Comparison of ENCODE assay signal across 22 cellular contexts in the genomic region with DNA sequence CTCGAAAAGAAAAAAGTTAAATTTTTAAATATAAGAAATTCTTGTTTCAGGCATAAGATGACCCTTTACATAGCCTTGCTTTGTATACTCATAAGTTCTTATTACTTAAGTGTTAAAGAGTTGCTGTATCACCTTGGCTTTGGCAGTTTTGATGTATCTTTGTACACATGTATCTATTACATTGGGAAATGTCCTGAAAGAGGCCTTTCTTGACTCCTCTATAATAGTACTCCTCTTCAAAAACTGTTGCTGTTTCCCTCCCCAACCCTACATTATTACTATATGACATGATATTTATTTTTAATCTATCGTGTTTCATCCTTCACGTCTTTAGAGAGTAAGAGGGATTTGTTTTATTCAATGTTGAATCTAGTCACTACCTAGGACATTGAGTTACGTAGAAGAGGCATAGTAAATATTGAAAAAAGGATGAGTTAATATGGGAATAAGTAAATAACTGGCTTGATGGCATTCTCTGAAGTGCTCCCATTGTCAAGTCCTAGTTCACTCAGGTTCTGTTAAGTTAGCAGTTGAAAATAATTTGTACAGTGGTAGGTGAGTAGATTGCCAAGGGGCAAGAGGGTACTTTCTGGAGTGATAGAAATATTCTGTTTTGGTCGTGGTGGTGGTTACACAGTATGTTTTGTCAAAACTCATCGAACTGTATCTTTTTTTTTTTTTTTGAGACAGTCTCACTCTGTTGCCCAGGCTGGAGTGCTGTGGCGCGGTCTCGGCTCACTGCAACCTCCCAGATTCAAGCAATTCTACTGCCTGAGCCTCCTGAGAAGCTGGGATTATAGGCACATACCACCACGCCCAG. TPM values are rescaled to one million over a fixed set of nuclear protein-coding genes. Genes with fewer than 3 reads are reported as not detected.
DNase-seq lines count a peak whose midpoint lies in the region; ATAC-seq, FAIRE-seq and TF ChIP-seq lines count a peak whose summit lies in the region.
"Had no signal": no experiment of that assay in that cellular context is flagged by ENCODE, and none has a peak within 500 bp of the region (broad histone marks: within the 10 kb centered on the region; RNA-seq: fewer than 3 reads in every experiment).

No MANE protein-coding gene starts in this region.

- 91% methylated on average over 10 of the region's 10 CpGs for WGBS in HepG2 (ENCODE audit: low lambda C conversion rate)

- peaks cover 44% of the 10 kb centered on the region for H3K36me3 ChIP-seq in left ventricle myocardium inferior
- peaks cover 21% of the 10 kb centered on the region for H3K36me3 ChIP-seq in right atrium auricular region
- H3K36me3 ChIP-seq in Panc1 (ENCODE audit: control insufficient read depth, insufficient read depth, low read length), result peaks cover 20% of the 10 kb centered on the region
- peaks cover 5 to 32% of the 10 kb centered on the region in 2 experiments; a peak in 4 of 5 replicates for H3K36me3 ChIP-seq in HepG2 (replicated peaks in 1 of 2; ENCODE audit: control insufficient read depth in 1 of 2, insufficient read depth in 2 of 2, low read length in 2 of 2)

- TF ChIP-seq CTCF in left ventricle myocardium inferior (IDR thresholded peaks at IDR 0.05; ENCODE audit: borderline replicate concordance) (no peak), right atrium auricular region (IDR thresholded peaks at IDR 0.05) (no peak), Panc1 (IDR thresholded peaks at IDR 0.05) (no peak), HepG2 (CRISPR knock-in tag; IDR thresholded peaks at IDR 0.05) (no peak)

- in situ Hi-C loops in Panc1 (cut with HindIII; ENCODE audit: low pct_unique_long_range_greater_than_20kb, low sequenced_read_pairs) (no loop called here), HepG2 (cut with HindIII; ENCODE audit: extremely low pct_ligation_motif_present, low pct_unique_long_range_greater_than_20kb) (no loop called here)

- no peak overlapping the region for H3K4me3 ChIP-seq in left ventricle myocardium inferior
- no peak overlapping the region for H3K4me3 ChIP-seq in right atrium auricular region
- no peak overlapping the region for H3K4me3 ChIP-seq in Panc1 (ENCODE audit: low read depth in 2 of 2, low read length in 2 of 2)
- H3K4me3 ChIP-seq in HepG2 (replicated peaks in 1 of 3; ENCODE audit: insufficient read depth in 1 of 3, low read depth in 2 of 3, low read length in 3 of 3), result no peak overlapping the region
- H3K4me3 ChIP-seq: esophagus squamous epithelium, heart left ventricle, mucosa of descending colon had no signal

- H3K27ac ChIP-seq in left ventricle myocardium inferior (replicated peaks) (peak overlapping the region; percentile 43), right atrium auricular region (no peak overlapping the region), Panc1 (ENCODE audit: low read length) (no peak overlapping the region), HepG2 (ENCODE audit: extremely low read length, insufficient read depth, low read length) (no peak overlapping the region)
- H3K27ac ChIP-seq: KMS-11, parathyroid adenoma had no signal

- peak overlapping the region; percentile 8 to 59 for H3K4me3 Mint-ChIP-seq in stimulated activated naive B cell treated with anti-CD40 and anti-IgM and Interleukin-4, amounts not matched to agents 10 μg/mL and 1 μg/mL and 100 μg/mL, for 72 hours
- H3K4me3 Mint-ChIP-seq: activated CD4-positive, alpha-beta memory T cell treated with anti-CD3 and anti-CD28 coated beads, Interleukin-2, amount 10 ng/mL, durations not matched to agents 7 days and 5 days had no signal

- H3K9me3 Mint-ChIP-seq in stimulated activated naive B cell treated with anti-CD40 and anti-IgM and Interleukin-4, amounts not matched to agents 10 μg/mL and 1 μg/mL and 100 μg/mL, for 72 hours, result no peaks in the 10 kb centered on the region
- H3K9me3 Mint-ChIP-seq: activated CD4-positive, alpha-beta memory T cell treated with anti-CD3 and anti-CD28 coated beads, Interleukin-2, amount 10 ng/mL, durations not matched to agents 7 days and 5 days had no signal

- ATAC-seq in Panc1, result no peak
- no peak for ATAC-seq in HepG2
- peak; percentile 84 to 89 for ATAC-seq in stimulated activated naive B cell treated with anti-CD40 and anti-IgM and Interleukin-4, amounts not matched to agents 10 μg/mL and 1 μg/mL and 100 μg/mL, for 72 hours (replicated peaks)
- ATAC-seq in GM18505 (IDR thresholded peaks at IDR 0.05; ENCODE audit: unreplicated experiment), result no peak
- ATAC-seq: mucosa of descending colon had no signal

- CTCF ChIA-PET in Panc1 (lab: Charles Lee) (no interaction called here), HepG2 (lab: Yijun Ruan, JAX; ENCODE audit: low intra/inter-chr PET ratio, low total read pairs) (no interaction called here)

- peaks cover 95% of the 10 kb centered on the region for H3K79me2 ChIP-seq in HepG2 (ENCODE audit: insufficient read depth, low read length)

- no peak for DNase-seq in left ventricle myocardium inferior
- no peak for DNase-seq in right atrium auricular region (ENCODE audit: low spot score)
- no peak for DNase-seq in Panc1 (ENCODE audit: low read depth, low spot score)
- no peak for DNase-seq in HepG2 (ENCODE audit: low spot score)
- DNase-seq in stimulated activated naive B cell treated with anti-CD40 and anti-IgM and Interleukin-4, amounts not matched to agents 10 μg/mL and 1 μg/mL and 100 μg/mL, for 72 hours, result no peak
- DNase-seq in ecto neural progenitor cell (ENCODE audit: low spot score), result no peak
- DNase-seq in NAMALWA (ENCODE audit: low spot score), result no peak
- DNase-seq: activated CD4-positive, alpha-beta memory T cell treated with anti-CD3 and anti-CD28 coated beads, Interleukin-2, amount 10 ng/mL, durations not matched to agents 7 days and 5 days; activated effector memory CD4-positive, alpha-beta T cell treated with anti-CD3 and anti-CD28 coated beads, Interleukin-2, amount 50 U/mL, for 16 hours; cortex of kidney; esophagus squamous epithelium; heart left ventricle; mucosa of descending colon; NCI-H1417 treated with DMSO at 0.1 percent for 48 hours; NCI-H345; SK-N-SH; stimulated activated CD4-positive, alpha-beta T cell treated with anti-CD3 and anti-CD28 coated beads, Interleukin-12 subunit alpha, Interleukin-12 subunit beta, amount 100 ng/mL, for 4 hours had no signal

- H3K4me1 ChIP-seq in left ventricle myocardium inferior (peaks cover 98% of the 10 kb centered on the region), right atrium auricular region (peaks cover 0 to 78% of the 10 kb centered on the region in 2 donors), Panc1 (ENCODE audit: control insufficient read depth, insufficient read depth, low read length) (0 out of 2 replicates have a peak, but pooled peaks cover 4% of the 10 kb centered on the region), HepG2 (ENCODE audit: insufficient read depth, low read length) (peaks cover 81% of the 10 kb centered on the region)

- intact Hi-C loops in left ventricle myocardium inferior (cut with micrococcal nuclease) (no loop called here), Panc1 (cut with micrococcal nuclease; ENCODE audit: unreplicated experiment) (no loop called here), HepG2 (cut with micrococcal nuclease; ENCODE audit: unreplicated experiment) (no loop called here)

- no peak overlapping the region for H3K4me2 ChIP-seq in HepG2 (ENCODE audit: low read depth, low read length)
- H3K4me2 ChIP-seq: KMS-11, SK-N-SH had no signal

- BruUV-seq in Panc1 (replicated peaks; lab: Mats Ljungman, UMichigan), result TSS peak; percentile 21
- BruUV-seq in HepG2 (replicated peaks; lab: Mats Ljungman, UMichigan), result no TSS peak

- FAIRE-seq in HepG2 (lab: Jason Lieb, UNC), result no peak
- FAIRE-seq: keratinocyte, TTC549 had no signal

- no peak overlapping the region for H3K9ac ChIP-seq in HepG2 (ENCODE audit: insufficient read depth, low read depth, low read length)
- H3K9ac ChIP-seq: KMS-11, parathyroid adenoma, SK-N-SH had no signal

- TF ChIP-seq RAD21 in HepG2 (CRISPR knock-in tag; IDR thresholded peaks at IDR 0.05), result no peak

- no peaks in the 10 kb centered on the region for H3K9me3 ChIP-seq in left ventricle myocardium inferior (replicated peaks)
- H3K9me3 ChIP-seq in right atrium auricular region, result no peaks in the 10 kb centered on the region
- no peaks in the 10 kb centered on the region for H3K9me3 ChIP-seq in Panc1 (ENCODE audit: control insufficient read depth, insufficient read depth, low read depth, low read length)
- H3K9me3 ChIP-seq in HepG2 (ENCODE audit: low read length), result no peaks in the 10 kb centered on the region
- H3K9me3 ChIP-seq: esophagus squamous epithelium, heart left ventricle, mucosa of descending colon, SK-N-SH had no signal

- POLR2A ChIA-PET in Panc1 (lab: Charles Lee), result no interaction called here
- POLR2A ChIA-PET in HepG2 (lab: Yijun Ruan, JAX), result interaction anchor here (1.7 to 3.2 kb wide), 2 partner anchors 8 kb away, joined by 8 to 21 read pairs; partner anchors contain the start of gene THRAP3

- peaks cover 56% of the 10 kb centered on the region for H4K20me1 ChIP-seq in HepG2 (ENCODE audit: insufficient read depth, low read length)

- H3K4me1 Mint-ChIP-seq in stimulated activated naive B cell treated with anti-CD40 and anti-IgM and Interleukin-4, amounts not matched to agents 10 μg/mL and 1 μg/mL and 100 μg/mL, for 72 hours, result peaks cover 17 to 80% of the 10 kb centered on the region in 2 donors

- H3K27me3 Mint-ChIP-seq in stimulated activated naive B cell treated with anti-CD40 and anti-IgM and Interleukin-4, amounts not matched to agents 10 μg/mL and 1 μg/mL and 100 μg/mL, for 72 hours, result no peaks in the 10 kb centered on the region
- H3K27me3 Mint-ChIP-seq: activated CD4-positive, alpha-beta memory T cell treated with anti-CD3 and anti-CD28 coated beads, Interleukin-2, amount 10 ng/mL, durations not matched to agents 7 days and 5 days had no signal

- no peak for TF ChIP-seq EP300 in HepG2 (IDR thresholded peaks at IDR 0.05; ENCODE audit: low read depth in 2 of 2, low read length in 2 of 2)
- TF ChIP-seq EP300 in HepG2 (CRISPR knock-in tag; IDR thresholded peaks at IDR 0.05; ENCODE audit: borderline replicate concordance), result no peak

- H3K36me3 Mint-ChIP-seq in stimulated activated naive B cell treated with anti-CD40 and anti-IgM and Interleukin-4, amounts not matched to agents 10 μg/mL and 1 μg/mL and 100 μg/mL, for 72 hours, result peaks cover 35 to 48% of the 10 kb centered on the region in 2 donors

- TF ChIP-seq POLR2A in HepG2 (IDR thresholded peaks at IDR 0.05; ENCODE audit: insufficient read depth in 1 of 2, low read depth in 2 of 2, low read length in 2 of 2) (no peak), GM18505 (IDR thresholded peaks at IDR 0.05; ENCODE audit: borderline replicate concordance, extremely low read depth, insufficient read depth, insufficient read length) (no peak)

- H3K27ac Mint-ChIP-seq in stimulated activated naive B cell treated with anti-CD40 and anti-IgM and Interleukin-4, amounts not matched to agents 10 μg/mL and 1 μg/mL and 100 μg/mL, for 72 hours, result peak overlapping the region; percentile 75
- H3K27ac Mint-ChIP-seq: activated CD4-positive, alpha-beta memory T cell treated with anti-CD3 and anti-CD28 coated beads, Interleukin-2, amount 10 ng/mL, durations not matched to agents 7 days and 5 days had no signal

- no peak overlapping the region for H2AFZ ChIP-seq in HepG2 (ENCODE audit: low read length)
- H2AFZ ChIP-seq: parathyroid adenoma had no signal

- H3K27me3 ChIP-seq in left ventricle myocardium inferior (ENCODE audit: low read depth), result no peaks in the 10 kb centered on the region
- no peaks in the 10 kb centered on the region for H3K27me3 ChIP-seq in right atrium auricular region
- no peaks in the 10 kb centered on the region for H3K27me3 ChIP-seq in Panc1 (ENCODE audit: control insufficient read depth, insufficient read depth, low read length)
- H3K27me3 ChIP-seq in HepG2 (ENCODE audit: control insufficient read depth in 1 of 2, insufficient read depth in 2 of 2, low read length in 2 of 2), result no peaks in the 10 kb centered on the region
- H3K27me3 ChIP-seq: esophagus squamous epithelium, heart left ventricle had no signal

RNA-seq across cellular contexts. Expression of gene THRAP3, which starts 8.2 kb away (rescaled TPM):
- total RNA-seq in left ventricle myocardium inferior (59.0 TPM), right atrium auricular region (10 to 100 TPM; 64.3 to 66.4 TPM), Panc1 (2021; ENCODE audit: unreplicated experiment) (114 TPM), HepG2 (2016; rRNA removed; fragmentation: Illumina TruSeq; extraction: Trizol) (92.6 and 127 TPM in 2 replicates)
- 54.8 TPM for polyA plus RNA-seq in Panc1 (2012; ENCODE audit: insufficient read length)
- total RNA-seq in HepG2 (2016; cell fraction: cytosol; rRNA removed; fragmentation: Illumina TruSeq; extraction: Trizol; ENCODE audit: low read depth), result 4.4 and 4.8 TPM in 2 replicates
- total RNA-seq in HepG2 (2016; cell fraction: insoluble cytoplasmic fraction; rRNA removed; fragmentation: Illumina TruSeq; extraction: Trizol), result 91.8 and 120 TPM in 2 replicates
- 17.0 and 19.1 TPM in 2 replicates for total RNA-seq in HepG2 (2016; cell fraction: membrane; rRNA removed; fragmentation: Illumina TruSeq; extraction: Trizol)
- total RNA-seq in HepG2 (2016; cell fraction: nucleus; rRNA removed; fragmentation: Illumina TruSeq; extraction: Trizol), result 65.3 and 66.9 TPM in 2 replicates
- polyA plus RNA-seq in HepG2 (2011; rRNA removed), result 45.0 and 48.3 TPM in 2 replicates
- 24.6 and 36.8 TPM in 2 replicates for polyA plus RNA-seq in HepG2 (2011; cell fraction: cytosol; rRNA removed)
- polyA plus RNA-seq in HepG2 (2011; cell fraction: nucleus; rRNA removed), result 24.7 and 31.6 TPM in 2 replicates
- 42.6 and 51.5 TPM in 2 replicates for polyA plus RNA-seq in HepG2 (2012)
- polyA plus RNA-seq in HepG2 (2016; cell fraction: cytosol; fragmentation: Illumina TruSeq; extraction: Trizol; ENCODE audit: low read depth), result 2.2 and 2.7 TPM in 2 replicates
- polyA plus RNA-seq in HepG2 (2016; cell fraction: insoluble cytoplasmic fraction; fragmentation: Illumina TruSeq; extraction: Trizol; ENCODE audit: low read depth), result 84.9 and 85.0 TPM in 2 replicates
- 6.4 and 7.9 TPM in 2 replicates for polyA plus RNA-seq in HepG2 (2016; cell fraction: membrane; fragmentation: Illumina TruSeq; extraction: Trizol; ENCODE audit: low read depth)
- polyA plus RNA-seq in HepG2 (2016; cell fraction: nucleus; fragmentation: Illumina TruSeq; extraction: Trizol; ENCODE audit: insufficient read depth, low read depth), result 72.6 and 82.4 TPM in 2 replicates
- polyA minus RNA-seq in HepG2 (2011; rRNA and poly(A)+ RNA removed; ENCODE audit: low replicate concordance), result 52.7 and 91.8 TPM in 2 replicates
- 53.5 and 56.4 TPM in 2 replicates for polyA minus RNA-seq in HepG2 (2011; cell fraction: cytosol; rRNA and poly(A)+ RNA removed)
- 36.8 and 66.3 TPM in 2 replicates for polyA minus RNA-seq in HepG2 (2011; cell fraction: nucleus; rRNA and poly(A)+ RNA removed)

Comparison
In these comparisons a context has a peak if more than half of its experiments do, and no peak if none do; other contexts are left out.
1. ATAC-seq: peak in stimulated activated naive B cell treated with anti-CD40 and anti-IgM and Interleukin-4, amounts not matched to agents 10 μg/mL and 1 μg/mL and 100 μg/mL, for 72 hours (2 of 2); none in Panc1 (single experiment), HepG2 (single experiment) and GM18505 (single experiment).